13 cellular contexts compared by ENCODE assay signal in the genomic region with DNA sequence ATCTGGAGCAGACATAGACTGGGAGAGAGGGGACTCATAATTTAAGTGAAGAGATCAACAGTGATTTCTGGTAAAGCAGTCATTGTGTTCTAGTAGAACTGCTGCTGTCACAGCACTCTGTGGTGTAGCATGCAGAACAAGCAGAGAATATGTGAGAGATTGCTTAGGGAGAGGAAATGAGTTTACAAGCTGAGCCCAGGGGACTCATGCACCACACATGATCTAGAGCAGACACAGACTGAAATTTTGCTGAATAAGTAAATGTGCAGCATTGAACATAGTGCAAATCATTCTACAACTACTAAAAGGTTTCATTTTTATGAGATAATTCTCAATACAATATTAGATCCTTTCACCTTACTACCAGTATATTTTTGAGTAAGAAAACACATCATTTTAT.
"Had no signal": no experiment of that assay in that cellular context is flagged by ENCODE, and none has a peak within 500 bp of the region (broad histone marks: within the 10 kb centered on the region; RNA-seq: fewer than 3 reads in every experiment).

No MANE protein-coding gene starts in this region.

- H3K27me3 ChIP-seq: brain microvascular endothelial cell, hepatocyte, neutrophil, right atrium auricular region, tibial nerve had no signal

- H3K9me3 ChIP-seq: neutrophil, right atrium auricular region, tibial nerve had no signal

- H3K79me2 ChIP-seq: hepatocyte had no signal

- H3K36me3 ChIP-seq: brain microvascular endothelial cell, neutrophil, right atrium auricular region, tibial nerve had no signal

- ATAC-seq: effector memory CD8-positive, alpha-beta T cell; naive thymus-derived CD4-positive, alpha-beta T cell had no signal

- H3K4me3 ChIP-seq: hepatocyte, right atrium auricular region, tibial nerve had no signal

- DNase-seq: activated CD4-positive, alpha-beta T cell treated with anti-CD3 and anti-CD28 coated beads, Interleukin-2, amount 50 U/mL, for 48 hours; activated gamma-delta T cell treated with Interleukin-2 at 50 U/mL for 16 hours; activated naive CD8-positive, alpha-beta T cell treated with anti-CD3 and anti-CD28 coated beads for 36 hours; activated T-cell treated with anti-CD3 and anti-CD28 coated beads, Interleukin-2, amount 50 U/mL, for 48 hours; brain microvascular endothelial cell; effector memory CD8-positive, alpha-beta T cell; naive thymus-derived CD4-positive, alpha-beta T cell; small intestine had no signal

- FAIRE-seq: small intestine had no signal

- H2AFZ ChIP-seq: hepatocyte had no signal

- H3K27ac ChIP-seq: brain microvascular endothelial cell, epithelial cell of prostate, hepatocyte, neutrophil, right atrium auricular region, tibial nerve had no signal

- H3K4me1 ChIP-seq: right atrium auricular region had no signal

- H3K4me2 ChIP-seq: hepatocyte had no signal
